ENCODE assay signal across 22 cellular contexts in genomic region chr2:141379965-141380624, GRCh38.
"Had no signal": no experiment of that assay in that cellular context is flagged by ENCODE, and none has a peak within 500 bp of the region (broad histone marks: within the 10 kb centered on the region; RNA-seq: fewer than 3 reads in every experiment).

No MANE protein-coding gene starts in this region.

- H3K27ac ChIP-seq: ascending aorta, breast epithelium, foreskin keratinocyte, right atrium auricular region, skin epidermis, tibial artery, uterus had no signal

- H3K4me1 ChIP-seq: ascending aorta, breast epithelium, foreskin keratinocyte, right atrium auricular region, tibial artery, uterus had no signal

- H3K36me3 ChIP-seq: ascending aorta, breast epithelium, right atrium auricular region, tibial artery, uterus had no signal

- H3K27me3 ChIP-seq: ascending aorta, breast epithelium, foreskin keratinocyte, right atrium auricular region, tibial artery, uterus had no signal

- H3K4me3 ChIP-seq: ascending aorta, breast epithelium, mucosa of descending colon, right atrium auricular region, skin epidermis, tibial artery, uterus had no signal

- H3K9me3 ChIP-seq: ascending aorta, breast epithelium, mucosa of descending colon, right atrium auricular region, tibial artery, uterus had no signal

- ATAC-seq: activated CD4-positive, CD25-positive, alpha-beta regulatory T cell treated with anti-CD3 and anti-CD28 coated beads, Interleukin-2, amount 50 U/mL, for 24 hours; activated naive CD8-positive, alpha-beta T cell treated with anti-CD3 and anti-CD28 coated beads, Interleukin-2, amount 50 U/mL, for 24 hours; activated T-helper 17 cell treated with anti-CD3 and anti-CD28 coated beads, Interleukin-2, amount 50 U/mL, for 72 hours; effector memory CD8-positive, alpha-beta T cell; foreskin keratinocyte; mucosa of descending colon; naive thymus-derived CD4-positive, alpha-beta T cell had no signal

- DNase-seq: activated CD4-positive, alpha-beta T cell treated with anti-CD3 and anti-CD28 coated beads, Interleukin-2, amount 50 U/mL, for 1 hour; activated naive CD4-positive, alpha-beta T cell treated with Interleukin-2 at 50 U/mL for 16 hours; activated naive CD8-positive, alpha-beta T cell treated with anti-CD3 and anti-CD28 coated beads, Interleukin-2, amount 50 U/mL, for 24 hours; cerebellar nuclear complex; dermis blood vessel endothelial cell; effector memory CD8-positive, alpha-beta T cell; head of caudate nucleus; mucosa of descending colon; naive thymus-derived CD4-positive, alpha-beta T cell; stimulated activated CD4-positive, alpha-beta T cell treated with anti-CD3 and anti-CD28 coated beads, Interleukin-15, amount 100 ng/mL, for 24 hours; stimulated activated CD4-positive, alpha-beta T cell treated with anti-CD3 and anti-CD28 coated beads, Interleukin-4, amount 100 ng/mL, for 1 hour; stimulated activated naive CD4-positive, alpha-beta T cell; T1000; tibial artery; uterus had no signal
